9 cellular contexts compared by ENCODE assay signal in the genomic region with DNA sequence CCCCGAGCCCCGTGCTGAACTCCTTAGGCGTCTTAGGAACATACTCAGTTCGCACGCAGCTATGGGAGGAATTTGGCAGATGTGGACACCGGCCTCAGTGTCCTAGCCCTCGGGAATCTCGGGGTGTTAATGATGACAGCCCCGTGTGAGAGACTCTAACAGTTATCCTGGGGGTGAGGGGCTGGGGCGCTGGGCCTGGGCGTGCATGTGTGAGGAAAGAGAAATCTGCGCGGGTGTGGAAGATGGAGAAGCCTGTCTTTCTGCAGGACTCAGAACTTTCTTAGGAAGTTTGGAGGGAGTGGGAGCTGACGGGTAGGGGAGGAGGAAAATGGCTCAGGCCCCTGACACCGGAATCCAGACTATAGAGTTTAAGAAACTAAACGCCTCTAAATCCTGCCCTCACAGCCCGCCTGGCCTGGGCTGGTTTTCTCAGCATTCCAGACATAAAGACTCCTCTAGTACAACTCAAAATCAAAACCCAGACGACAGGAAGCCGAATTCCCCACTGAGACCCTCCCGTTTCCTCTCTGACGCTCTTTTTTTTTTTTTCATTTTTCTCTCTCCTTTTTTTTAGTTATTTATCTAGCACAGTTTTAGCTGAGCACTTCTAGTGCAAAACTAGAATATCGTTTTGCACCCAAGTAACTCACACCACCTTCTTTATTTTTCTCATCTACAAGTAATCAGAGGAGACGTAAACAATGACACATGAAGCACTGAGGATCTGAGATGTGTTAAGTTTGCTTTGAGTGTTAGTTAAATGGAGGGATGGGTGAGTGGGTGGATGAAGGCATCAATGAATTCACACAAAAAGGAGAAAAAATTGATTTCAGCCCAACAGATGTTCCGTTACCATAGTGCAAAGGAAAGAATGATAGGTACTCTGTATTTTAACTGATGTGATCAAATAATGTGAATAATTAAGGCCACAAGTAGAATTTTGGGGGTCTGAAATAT. TPM values are rescaled to one million over a fixed set of nuclear protein-coding genes. Genes with fewer than 3 reads are reported as not detected.
DNase-seq lines count a peak whose midpoint lies in the region; ATAC-seq and TF ChIP-seq lines count a peak whose summit lies in the region.
"Had no signal": no experiment of that assay in that cellular context is flagged by ENCODE, and none has a peak within 500 bp of the region (broad histone marks: within the 10 kb centered on the region; RNA-seq: fewer than 3 reads in every experiment).

No MANE protein-coding gene starts in this region.

- DNase-seq in GM12864 (ENCODE audit: low read depth) (no peak), SJCRH30 (peak; percentile 31 to 57), right atrium auricular region (ENCODE audit: low spot score) (no peak), retinal pigment epithelial cell (ENCODE audit: low read depth) (no peak), HT-29 (ENCODE audit: low spot score) (no peak), NCI-H69 (lab: John Stamatoyannopoulos, UW) (no peak)

- H3K36me3 ChIP-seq in SJCRH30 (no peaks in the 10 kb centered on the region), right atrium auricular region (no peaks in the 10 kb centered on the region)

- H3K4me3 ChIP-seq in GM12864 (ENCODE audit: low read depth, low read length), result peak overlapping the region; percentile 70
- peak overlapping the region; percentile 63 for H3K4me3 ChIP-seq in SJCRH30
- peak overlapping the region; percentile 38 to 59 for H3K4me3 ChIP-seq in right atrium auricular region
- peak overlapping the region; percentile 36 for H3K4me3 ChIP-seq in retinal pigment epithelial cell (ENCODE audit: low read length)

- H3K27me3 ChIP-seq in SJCRH30 (no peaks in the 10 kb centered on the region), right atrium auricular region (no peaks in the 10 kb centered on the region)

- peaks cover 3% of the 10 kb centered on the region; the same call in 1 of the 2 replicates for H3K9me3 ChIP-seq in SJCRH30 (replicated peaks)
- H3K9me3 ChIP-seq in right atrium auricular region, result no peaks in the 10 kb centered on the region

- H3K27ac ChIP-seq in SJCRH30 (peak overlapping the region; percentile 78), right atrium auricular region (peak overlapping the region; percentile 77 to 80)

- peaks cover 31% of the 10 kb centered on the region for H3K4me1 ChIP-seq in SJCRH30
- H3K4me1 ChIP-seq in right atrium auricular region, result peaks cover 0 to 25% of the 10 kb centered on the region in 2 donors

- ATAC-seq in HG03095 (IDR thresholded peaks at IDR 0.05; ENCODE audit: unreplicated experiment), result no peak
- no peak for ATAC-seq in HG02981 (IDR thresholded peaks at IDR 0.05; ENCODE audit: unreplicated experiment)

- no peak for TF ChIP-seq CTCF in GM12864 (IDR thresholded peaks at IDR 0.05; ENCODE audit: low read depth, low read length, missing control alignments)
- no peak for TF ChIP-seq CTCF in right atrium auricular region (IDR thresholded peaks at IDR 0.05)
- TF ChIP-seq CTCF in retinal pigment epithelial cell (conservative IDR thresholded peaks at IDR 0.05; ENCODE audit: low read depth, low read length), result no peak

RNA-seq across cellular contexts. Expression of gene HAAO, which starts 1.2 kb away (rescaled TPM):
- total RNA-seq in SJCRH30 (2014; rRNA removed; shearing (Covaris generic)), result 3.5 and 4.7 TPM in 2 replicates
- total RNA-seq in right atrium auricular region, result 1 to 10 TPM; 1.4 to 2.6 TPM
- not detected in 2 replicates for total RNA-seq in HT-29 (2014; rRNA removed; shearing (Covaris generic))

RNA-seq across cellular contexts. Expression of gene OXER1, which starts 29.7 kb away (rescaled TPM):
- total RNA-seq in SJCRH30 (2014; rRNA removed; shearing (Covaris generic)), result 1.8 and 2.0 TPM in 2 replicates
- total RNA-seq in right atrium auricular region, result under 1 TPM; 0.47 to 0.48 TPM
- not detected in 2 replicates for total RNA-seq in HT-29 (2014; rRNA removed; shearing (Covaris generic))
- total RNA-seq: activated CD8-positive, alpha-beta memory T cell treated with anti-CD3 and anti-CD28 coated beads for 36 hours had no signal

Comparison
In these comparisons a context has a peak if more than half of its experiments do, and no peak if none do; other contexts are left out.
1. DNase-seq: peak in SJCRH30 (2 of 2); none in GM12864 (single experiment), right atrium auricular region (single experiment), retinal pigment epithelial cell (single experiment), HT-29 (single experiment) and NCI-H69 (single experiment).
2. Peak in every context shown above with its lines, with median percentiles within 50 percentile points of each other: H3K4me3 ChIP-seq.